In the genomic region with DNA sequence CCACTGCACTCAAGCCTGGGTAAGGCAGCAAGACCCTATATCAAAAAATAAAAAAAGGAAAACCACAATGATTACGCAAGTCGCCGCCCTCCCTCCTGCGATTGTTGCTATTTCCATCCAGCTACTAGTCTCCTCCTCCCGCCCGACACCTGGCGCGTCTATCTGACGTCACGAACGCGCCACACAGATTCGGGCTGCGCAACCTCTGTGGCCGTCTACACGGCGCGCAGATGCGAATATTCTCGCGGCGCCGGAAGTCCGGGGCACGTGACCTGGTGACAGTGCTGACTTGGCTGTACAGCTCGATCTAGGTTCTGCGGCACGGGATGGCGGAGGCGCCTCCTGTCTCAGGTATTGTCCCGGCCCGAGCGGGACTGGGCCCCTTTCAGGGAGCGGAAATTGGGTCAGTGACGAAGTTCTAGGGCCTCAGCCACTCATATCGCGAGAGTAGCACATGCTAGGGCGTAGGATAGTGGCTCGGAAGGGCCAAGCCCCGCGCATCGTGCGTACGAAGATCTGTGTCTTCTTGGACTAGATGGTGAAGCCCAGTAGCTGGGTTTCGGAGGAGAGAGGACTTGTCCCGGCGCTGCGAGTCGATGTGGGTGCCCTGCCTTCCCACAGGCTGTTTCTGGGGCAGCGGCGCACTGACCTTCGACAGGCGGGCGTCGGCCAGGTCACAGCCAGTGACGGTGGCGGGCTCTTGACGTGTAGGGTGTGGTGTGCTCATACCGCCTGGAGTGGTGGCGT, we compare ENCODE assay signal across 1 cellular context.
TF ChIP-seq lines count a peak whose summit lies in the region.

A gene (plus strand): TSS at position 270 of the 747 bp plus-strand sequence. CDS start 57 bp downstream, at position 327.

TF ChIP-seq in K562, 482 proteins besides CTCF, POLR2A, EP300 and RAD21 (continued from another document and continues in another):
- TF ChIP-seq, protein P1, sequence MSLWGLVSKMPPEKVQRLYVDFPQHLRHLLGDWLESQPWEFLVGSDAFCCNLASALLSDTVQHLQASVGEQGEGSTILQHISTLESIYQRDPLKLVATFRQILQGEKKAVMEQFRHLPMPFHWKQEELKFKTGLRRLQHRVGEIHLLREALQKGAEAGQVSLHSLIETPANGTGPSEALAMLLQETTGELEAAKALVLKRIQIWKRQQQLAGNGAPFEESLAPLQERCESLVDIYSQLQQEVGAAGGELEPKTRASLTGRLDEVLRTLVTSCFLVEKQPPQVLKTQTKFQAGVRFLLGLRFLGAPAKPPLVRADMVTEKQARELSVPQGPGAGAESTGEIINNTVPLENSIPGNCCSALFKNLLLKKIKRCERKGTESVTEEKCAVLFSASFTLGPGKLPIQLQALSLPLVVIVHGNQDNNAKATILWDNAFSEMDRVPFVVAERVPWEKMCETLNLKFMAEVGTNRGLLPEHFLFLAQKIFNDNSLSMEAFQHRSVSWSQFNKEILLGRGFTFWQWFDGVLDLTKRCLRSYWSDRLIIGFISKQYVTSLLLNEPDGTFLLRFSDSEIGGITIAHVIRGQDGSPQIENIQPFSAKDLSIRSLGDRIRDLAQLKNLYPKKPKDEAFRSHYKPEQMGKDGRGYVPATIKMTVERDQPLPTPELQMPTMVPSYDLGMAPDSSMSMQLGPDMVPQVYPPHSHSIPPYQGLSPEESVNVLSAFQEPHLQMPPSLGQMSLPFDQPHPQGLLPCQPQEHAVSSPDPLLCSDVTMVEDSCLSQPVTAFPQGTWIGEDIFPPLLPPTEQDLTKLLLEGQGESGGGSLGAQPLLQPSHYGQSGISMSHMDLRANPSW (CRISPR knock-in tag; IDR thresholded peaks at IDR 0.05): no peak
- TF ChIP-seq, protein P2, sequence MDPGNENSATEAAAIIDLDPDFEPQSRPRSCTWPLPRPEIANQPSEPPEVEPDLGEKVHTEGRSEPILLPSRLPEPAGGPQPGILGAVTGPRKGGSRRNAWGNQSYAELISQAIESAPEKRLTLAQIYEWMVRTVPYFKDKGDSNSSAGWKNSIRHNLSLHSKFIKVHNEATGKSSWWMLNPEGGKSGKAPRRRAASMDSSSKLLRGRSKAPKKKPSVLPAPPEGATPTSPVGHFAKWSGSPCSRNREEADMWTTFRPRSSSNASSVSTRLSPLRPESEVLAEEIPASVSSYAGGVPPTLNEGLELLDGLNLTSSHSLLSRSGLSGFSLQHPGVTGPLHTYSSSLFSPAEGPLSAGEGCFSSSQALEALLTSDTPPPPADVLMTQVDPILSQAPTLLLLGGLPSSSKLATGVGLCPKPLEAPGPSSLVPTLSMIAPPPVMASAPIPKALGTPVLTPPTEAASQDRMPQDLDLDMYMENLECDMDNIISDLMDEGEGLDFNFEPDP (CRISPR knock-in tag; IDR thresholded peaks at IDR 0.05): no peak
- TF ChIP-seq HSF4 (CRISPR knock-in tag; IDR thresholded peaks at IDR 0.05; ENCODE audit: borderline replicate concordance) (no peak), ZNF764 (CRISPR knock-in tag; IDR thresholded peaks at IDR 0.05; ENCODE audit: low read depth) (no peak), SRF (CRISPR knock-in tag; IDR thresholded peaks at IDR 0.05) (no peak), KLF16 (IDR thresholded peaks at IDR 0.05) (no peak), JUNB (CRISPR knock-in tag; conservative IDR thresholded peaks at IDR 0.05) (no peak), CEBPB (tag; IDR thresholded peaks at IDR 0.05) (peak; percentile 100), ZNF12 (CRISPR knock-in tag; IDR thresholded peaks at IDR 0.05) (no peak), PCBP1 (IDR thresholded peaks at IDR 0.05; ENCODE audit: low read depth, low read length, poor library complexity, severe bottlenecking) (no peak), ZNF24 (IDR thresholded peaks at IDR 0.05) (no peak; the same call in 1 of the 2 replicates), CTBP1 (IDR thresholded peaks at IDR 0.05; ENCODE audit: borderline replicate concordance) (peak; percentile 10; the same call in 1 of the 2 replicates), FOXJ3 (CRISPR knock-in tag; IDR thresholded peaks at IDR 0.05) (no peak), SRSF3 (IDR thresholded peaks at IDR 0.05; ENCODE audit: insufficient read depth, low read length) (no peak), ADNP (tag; IDR thresholded peaks at IDR 0.05) (no peak), CEBPG (CRISPR knock-in tag; IDR thresholded peaks at IDR 0.05) (peak; percentile 97), CEBPG (tag; conservative IDR thresholded peaks at IDR 0.05 in 1 of 2, IDR thresholded peaks at IDR 0.05 in 1 of 2) (peak; percentile 98), ZNF780A (CRISPR knock-in tag; IDR thresholded peaks at IDR 0.05) (no peak), KDM4B (IDR thresholded peaks at IDR 0.05; ENCODE audit: borderline replicate concordance in 2 of 2, low read depth in 1 of 2) (peak in 1 of 2 experiments; percentile 61; a peak in 1 of 4 replicates), ZNF561 (CRISPR knock-in tag; conservative IDR thresholded peaks at IDR 0.05) (no peak), ZNF146 (CRISPR knock-in tag; IDR thresholded peaks at IDR 0.05; ENCODE audit: unreplicated experiment) (no peak), CCAR2 (IDR thresholded peaks at IDR 0.05; ENCODE audit: low read depth, low read length) (no peak), CHCHD3 (CRISPR knock-in tag; IDR thresholded peaks at IDR 0.05) (no peak), ZNF263 (CRISPR knock-in tag; IDR thresholded peaks at IDR 0.05; ENCODE audit: borderline replicate concordance) (no peak), HEY1 (CRISPR knock-in tag; IDR thresholded peaks at IDR 0.05; ENCODE audit: borderline replicate concordance) (no peak), CCNT2 (IDR thresholded peaks at IDR 0.05; ENCODE audit: borderline replicate concordance, extremely low read depth, insufficient read length, low read depth, low read length) (peak; percentile 57), CAMTA2 (CRISPR knock-in tag; conservative IDR thresholded peaks at IDR 0.05) (no peak), STAT5A (IDR thresholded peaks at IDR 0.05; ENCODE audit: borderline replicate concordance, low read length) (no peak), ZNF41 (CRISPR knock-in tag; conservative IDR thresholded peaks at IDR 0.05) (no peak), RFX5 (IDR thresholded peaks at IDR 0.05; ENCODE audit: low read depth, low read length) (no peak; the same call in 1 of the 2 replicates), RBFOX2 (IDR thresholded peaks at IDR 0.05; ENCODE audit: low read depth, low read length) (peak; percentile 97), BACH1 (tag; IDR thresholded peaks at IDR 0.05) (no peak), BRF1 (IDR thresholded peaks at IDR 0.05; ENCODE audit: borderline replicate concordance, extremely low read depth, insufficient read length) (no peak), MTA1 (IDR thresholded peaks at IDR 0.05; ENCODE audit: borderline replicate concordance) (peak; percentile 100), NCOA6 (IDR thresholded peaks at IDR 0.05) (no peak), ZFX (CRISPR knock-in tag; IDR thresholded peaks at IDR 0.05) (peak; percentile 62), ZNF444 (CRISPR knock-in tag; IDR thresholded peaks at IDR 0.05) (no peak), STAT5B (CRISPR knock-in tag; IDR thresholded peaks at IDR 0.05) (no peak), ZBTB1 (CRISPR knock-in tag; IDR thresholded peaks at IDR 0.05; ENCODE audit: borderline replicate concordance, low read depth) (no peak), ZNF384 (IDR thresholded peaks at IDR 0.05; ENCODE audit: low read depth, low read length) (peak; percentile 7; the same call in 1 of the 2 replicates)
- TF ChIP-seq, protein P3, sequence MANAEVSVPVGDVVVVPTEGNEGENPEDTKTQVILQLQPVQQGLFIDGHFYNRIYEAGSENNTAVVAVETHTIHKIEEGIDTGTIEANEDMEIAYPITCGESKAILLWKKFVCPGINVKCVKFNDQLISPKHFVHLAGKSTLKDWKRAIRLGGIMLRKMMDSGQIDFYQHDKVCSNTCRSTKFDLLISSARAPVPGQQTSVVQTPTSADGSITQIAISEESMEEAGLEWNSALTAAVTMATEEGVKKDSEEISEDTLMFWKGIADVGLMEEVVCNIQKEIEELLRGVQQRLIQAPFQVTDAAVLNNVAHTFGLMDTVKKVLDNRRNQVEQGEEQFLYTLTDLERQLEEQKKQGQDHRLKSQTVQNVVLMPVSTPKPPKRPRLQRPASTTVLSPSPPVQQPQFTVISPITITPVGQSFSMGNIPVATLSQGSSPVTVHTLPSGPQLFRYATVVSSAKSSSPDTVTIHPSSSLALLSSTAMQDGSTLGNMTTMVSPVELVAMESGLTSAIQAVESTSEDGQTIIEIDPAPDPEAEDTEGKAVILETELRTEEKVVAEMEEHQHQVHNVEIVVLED (CRISPR knock-in tag; IDR thresholded peaks at IDR 0.05): peak; percentile 66
- TF ChIP-seq, protein P4, sequence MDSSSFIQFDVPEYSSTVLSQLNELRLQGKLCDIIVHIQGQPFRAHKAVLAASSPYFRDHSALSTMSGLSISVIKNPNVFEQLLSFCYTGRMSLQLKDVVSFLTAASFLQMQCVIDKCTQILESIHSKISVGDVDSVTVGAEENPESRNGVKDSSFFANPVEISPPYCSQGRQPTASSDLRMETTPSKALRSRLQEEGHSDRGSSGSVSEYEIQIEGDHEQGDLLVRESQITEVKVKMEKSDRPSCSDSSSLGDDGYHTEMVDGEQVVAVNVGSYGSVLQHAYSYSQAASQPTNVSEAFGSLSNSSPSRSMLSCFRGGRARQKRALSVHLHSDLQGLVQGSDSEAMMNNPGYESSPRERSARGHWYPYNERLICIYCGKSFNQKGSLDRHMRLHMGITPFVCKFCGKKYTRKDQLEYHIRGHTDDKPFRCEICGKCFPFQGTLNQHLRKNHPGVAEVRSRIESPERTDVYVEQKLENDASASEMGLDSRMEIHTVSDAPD (CRISPR knock-in tag; IDR thresholded peaks at IDR 0.05): no peak
- TF ChIP-seq, protein P5, sequence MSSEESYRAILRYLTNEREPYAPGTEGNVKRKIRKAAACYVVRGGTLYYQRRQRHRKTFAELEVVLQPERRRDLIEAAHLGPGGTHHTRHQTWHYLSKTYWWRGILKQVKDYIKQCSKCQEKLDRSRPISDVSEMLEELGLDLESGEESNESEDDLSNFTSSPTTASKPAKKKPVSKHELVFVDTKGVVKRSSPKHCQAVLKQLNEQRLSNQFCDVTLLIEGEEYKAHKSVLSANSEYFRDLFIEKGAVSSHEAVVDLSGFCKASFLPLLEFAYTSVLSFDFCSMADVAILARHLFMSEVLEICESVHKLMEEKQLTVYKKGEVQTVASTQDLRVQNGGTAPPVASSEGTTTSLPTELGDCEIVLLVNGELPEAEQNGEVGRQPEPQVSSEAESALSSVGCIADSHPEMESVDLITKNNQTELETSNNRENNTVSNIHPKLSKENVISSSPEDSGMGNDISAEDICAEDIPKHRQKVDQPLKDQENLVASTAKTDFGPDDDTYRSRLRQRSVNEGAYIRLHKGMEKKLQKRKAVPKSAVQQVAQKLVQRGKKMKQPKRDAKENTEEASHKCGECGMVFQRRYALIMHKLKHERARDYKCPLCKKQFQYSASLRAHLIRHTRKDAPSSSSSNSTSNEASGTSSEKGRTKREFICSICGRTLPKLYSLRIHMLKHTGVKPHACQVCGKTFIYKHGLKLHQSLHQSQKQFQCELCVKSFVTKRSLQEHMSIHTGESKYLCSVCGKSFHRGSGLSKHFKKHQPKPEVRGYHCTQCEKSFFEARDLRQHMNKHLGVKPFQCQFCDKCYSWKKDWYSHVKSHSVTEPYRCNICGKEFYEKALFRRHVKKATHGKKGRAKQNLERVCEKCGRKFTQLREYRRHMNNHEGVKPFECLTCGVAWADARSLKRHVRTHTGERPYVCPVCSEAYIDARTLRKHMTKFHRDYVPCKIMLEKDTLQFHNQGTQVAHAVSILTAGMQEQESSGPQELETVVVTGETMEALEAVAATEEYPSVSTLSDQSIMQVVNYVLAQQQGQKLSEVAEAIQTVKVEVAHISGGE (CRISPR knock-in tag; IDR thresholded peaks at IDR 0.05): peak in 1 of 3 experiments; percentile 51; a peak in 1 of 6 replicates
- TF ChIP-seq, protein P6, sequence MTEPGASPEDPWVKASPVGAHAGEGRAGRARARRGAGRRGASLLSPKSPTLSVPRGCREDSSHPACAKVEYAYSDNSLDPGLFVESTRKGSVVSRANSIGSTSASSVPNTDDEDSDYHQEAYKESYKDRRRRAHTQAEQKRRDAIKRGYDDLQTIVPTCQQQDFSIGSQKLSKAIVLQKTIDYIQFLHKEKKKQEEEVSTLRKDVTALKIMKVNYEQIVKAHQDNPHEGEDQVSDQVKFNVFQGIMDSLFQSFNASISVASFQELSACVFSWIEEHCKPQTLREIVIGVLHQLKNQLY (CRISPR knock-in tag; conservative IDR thresholded peaks at IDR 0.05): no peak
- TF ChIP-seq, protein P7, sequence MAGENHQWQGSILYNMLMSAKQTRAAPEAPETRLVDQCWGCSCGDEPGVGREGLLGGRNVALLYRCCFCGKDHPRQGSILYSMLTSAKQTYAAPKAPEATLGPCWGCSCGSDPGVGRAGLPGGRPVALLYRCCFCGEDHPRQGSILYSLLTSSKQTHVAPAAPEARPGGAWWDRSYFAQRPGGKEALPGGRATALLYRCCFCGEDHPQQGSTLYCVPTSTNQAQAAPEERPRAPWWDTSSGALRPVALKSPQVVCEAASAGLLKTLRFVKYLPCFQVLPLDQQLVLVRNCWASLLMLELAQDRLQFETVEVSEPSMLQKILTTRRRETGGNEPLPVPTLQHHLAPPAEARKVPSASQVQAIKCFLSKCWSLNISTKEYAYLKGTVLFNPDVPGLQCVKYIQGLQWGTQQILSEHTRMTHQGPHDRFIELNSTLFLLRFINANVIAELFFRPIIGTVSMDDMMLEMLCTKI (IDR thresholded peaks at IDR 0.05; ENCODE audit: partially characterized antibody): no peak
- TF ChIP-seq, protein P8, sequence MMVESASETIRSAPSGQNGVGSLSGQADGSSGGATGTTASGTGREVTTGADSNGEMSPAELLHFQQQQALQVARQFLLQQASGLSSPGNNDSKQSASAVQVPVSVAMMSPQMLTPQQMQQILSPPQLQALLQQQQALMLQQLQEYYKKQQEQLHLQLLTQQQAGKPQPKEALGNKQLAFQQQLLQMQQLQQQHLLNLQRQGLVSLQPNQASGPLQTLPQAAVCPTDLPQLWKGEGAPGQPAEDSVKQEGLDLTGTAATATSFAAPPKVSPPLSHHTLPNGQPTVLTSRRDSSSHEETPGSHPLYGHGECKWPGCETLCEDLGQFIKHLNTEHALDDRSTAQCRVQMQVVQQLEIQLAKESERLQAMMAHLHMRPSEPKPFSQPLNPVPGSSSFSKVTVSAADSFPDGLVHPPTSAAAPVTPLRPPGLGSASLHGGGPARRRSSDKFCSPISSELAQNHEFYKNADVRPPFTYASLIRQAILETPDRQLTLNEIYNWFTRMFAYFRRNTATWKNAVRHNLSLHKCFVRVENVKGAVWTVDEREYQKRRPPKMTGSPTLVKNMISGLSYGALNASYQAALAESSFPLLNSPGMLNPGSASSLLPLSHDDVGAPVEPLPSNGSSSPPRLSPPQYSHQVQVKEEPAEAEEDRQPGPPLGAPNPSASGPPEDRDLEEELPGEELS (CRISPR knock-in tag; IDR thresholded peaks at IDR 0.05; ENCODE audit: borderline replicate concordance): no peak
